Comparison of ENCODE assay signal across 14 cellular contexts in the genomic region with DNA sequence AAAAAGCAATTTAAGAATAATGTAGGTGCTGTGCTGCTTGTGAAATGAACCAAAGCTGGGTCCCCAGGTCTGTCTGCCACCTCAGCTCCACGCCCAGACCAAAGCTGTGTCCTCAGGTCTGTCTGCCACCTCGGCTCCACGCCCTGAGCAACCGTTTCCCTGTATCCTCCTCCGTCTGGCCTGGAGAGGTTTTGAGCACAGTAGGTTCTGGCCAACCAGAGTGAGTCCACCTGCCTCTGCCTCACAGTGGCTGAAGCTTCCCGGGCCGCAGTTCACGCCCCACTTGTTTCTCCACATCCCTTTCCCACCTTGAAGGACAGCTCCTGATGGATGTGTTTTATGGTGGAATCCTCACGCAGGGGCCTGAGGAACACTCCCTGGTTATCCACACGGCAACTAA.
"Had no signal": no experiment of that assay in that cellular context is flagged by ENCODE, and none has a peak within 500 bp of the region (broad histone marks: within the 10 kb centered on the region; RNA-seq: fewer than 3 reads in every experiment).

No MANE protein-coding gene starts in this region.

- H3K4me3 ChIP-seq: ascending aorta, pancreas, SJSA1 had no signal

- ATAC-seq: left lobe of liver; pancreas; stimulated activated naive B cell treated with anti-CD40 and anti-IgM and Interleukin-4, amounts not matched to agents 10 μg/mL and 1 μg/mL and 100 μg/mL, for 72 hours had no signal

- H3K36me3 ChIP-seq: ascending aorta, pancreas, SJSA1 had no signal

- H3K4me3 Mint-ChIP-seq: activated naive CD4-positive, alpha-beta T cell treated with anti-CD3 and anti-CD28 coated beads, Interleukin-2, amount 50 U/mL, for 24 hours; neural crest cell; stimulated activated naive B cell treated with anti-CD40 and anti-IgM and Interleukin-4, amounts not matched to agents 10 μg/mL and 1 μg/mL and 100 μg/mL, for 72 hours had no signal

- H3K27me3 ChIP-seq: ascending aorta, pancreas, SJSA1 had no signal

- H3K27ac ChIP-seq: ascending aorta, pancreas, SJSA1, VCaP had no signal

- H3K4me1 Mint-ChIP-seq: activated naive CD4-positive, alpha-beta T cell treated with anti-CD3 and anti-CD28 coated beads, Interleukin-2, amount 50 U/mL, for 24 hours; stimulated activated naive B cell treated with anti-CD40 and anti-IgM and Interleukin-4, amounts not matched to agents 10 μg/mL and 1 μg/mL and 100 μg/mL, for 72 hours had no signal

- H3K9me3 ChIP-seq: ascending aorta, pancreas had no signal

- H3K27ac Mint-ChIP-seq: activated naive CD4-positive, alpha-beta T cell treated with anti-CD3 and anti-CD28 coated beads, Interleukin-2, amount 50 U/mL, for 24 hours; activated T-helper 2 cell treated with anti-CD3 and anti-CD28 coated beads, Interferon-gamma antibody, Interleukin-2, Interleukin-4, amounts not matched to agents 10 μg/mL and 5 μg/mL and 100 μg/mL, durations not matched to agents 14 hours and 24 hours and 36 hours; stimulated activated naive B cell treated with anti-CD40 and anti-IgM and Interleukin-4, amounts not matched to agents 10 μg/mL and 1 μg/mL and 100 μg/mL, for 72 hours had no signal

- DNase-seq: activated CD4-positive, alpha-beta T cell treated with anti-CD3 and anti-CD28 coated beads for 1 hour; erythroblast; foreskin melanocyte; kidney; stimulated activated naive B cell treated with anti-CD40 and anti-IgM and Interleukin-4, amounts not matched to agents 10 μg/mL and 1 μg/mL and 100 μg/mL, for 72 hours; T-helper 2 cell had no signal

- H3K9me3 Mint-ChIP-seq: activated naive CD4-positive, alpha-beta T cell treated with anti-CD3 and anti-CD28 coated beads, Interleukin-2, amount 50 U/mL, for 24 hours had no signal

- H3K27me3 Mint-ChIP-seq: activated naive CD4-positive, alpha-beta T cell treated with anti-CD3 and anti-CD28 coated beads, Interleukin-2, amount 50 U/mL, for 24 hours had no signal

- H3K4me1 ChIP-seq: ascending aorta, pancreas, SJSA1 had no signal
